ENCODE assay signal across 21 cellular contexts in the genomic region with DNA sequence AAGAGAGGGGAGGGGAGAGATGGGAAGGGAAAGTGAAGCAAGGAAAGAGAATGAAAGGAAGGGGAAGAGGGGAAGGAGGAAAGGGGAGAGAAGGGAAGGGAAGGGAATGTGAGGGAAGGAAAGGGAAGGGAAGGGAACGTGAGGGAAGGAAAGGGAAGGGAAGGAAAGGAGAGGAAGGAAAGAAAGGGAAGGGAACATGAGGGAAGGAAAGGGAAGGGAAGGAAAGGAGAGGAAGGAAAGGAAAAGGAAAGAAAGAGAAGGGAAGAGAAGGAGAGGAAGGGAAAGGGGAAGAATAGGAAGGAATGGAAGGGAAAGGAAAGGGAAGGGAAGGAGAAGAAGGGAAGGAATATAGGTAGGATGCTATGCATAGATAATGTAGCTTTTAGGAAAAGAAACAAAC.
"Had no signal": no experiment of that assay in that cellular context is flagged by ENCODE, and none has a peak within 500 bp of the region (broad histone marks: within the 10 kb centered on the region; RNA-seq: fewer than 3 reads in every experiment).

No MANE protein-coding gene starts in this region.

- H3K9me3 ChIP-seq: SK-N-SH had no signal

- H3K27me3 Mint-ChIP-seq: IgD-negative memory B cell had no signal

- FAIRE-seq: RCC 7860 had no signal

- H3K36me3 Mint-ChIP-seq: IgD-negative memory B cell had no signal

- H3K9ac ChIP-seq: SK-N-SH had no signal

- H3K4me1 Mint-ChIP-seq: IgD-negative memory B cell had no signal

- H3K4me2 ChIP-seq: SK-N-SH had no signal

- DNase-seq: KBM-7, MV-4-11, NCI-H1048, NCI-H1105, NCI-H1417, NCI-H1436 treated with DMSO at 0.1 percent for 48 hours, NCI-H1694 treated with DMSO at 0.1 percent for 48 hours, NCI-H1930, NCI-H2081, NCI-H2107, NCI-H2227 treated with DMSO at 0.1 percent for 48 hours, NCI-H524, NCI-H526 treated with DMSO at 0.1 percent for 48 hours, NCI-H748 treated with DMSO at 0.1 percent for 48 hours, Right ventricle myocardium superior, RPMI8226, SIG-M5, SK-N-SH, SW 1271 had no signal

- H3K27ac Mint-ChIP-seq: IgD-negative memory B cell had no signal

- H3K4me3 Mint-ChIP-seq: IgD-negative memory B cell had no signal
